In the genomic region with DNA sequence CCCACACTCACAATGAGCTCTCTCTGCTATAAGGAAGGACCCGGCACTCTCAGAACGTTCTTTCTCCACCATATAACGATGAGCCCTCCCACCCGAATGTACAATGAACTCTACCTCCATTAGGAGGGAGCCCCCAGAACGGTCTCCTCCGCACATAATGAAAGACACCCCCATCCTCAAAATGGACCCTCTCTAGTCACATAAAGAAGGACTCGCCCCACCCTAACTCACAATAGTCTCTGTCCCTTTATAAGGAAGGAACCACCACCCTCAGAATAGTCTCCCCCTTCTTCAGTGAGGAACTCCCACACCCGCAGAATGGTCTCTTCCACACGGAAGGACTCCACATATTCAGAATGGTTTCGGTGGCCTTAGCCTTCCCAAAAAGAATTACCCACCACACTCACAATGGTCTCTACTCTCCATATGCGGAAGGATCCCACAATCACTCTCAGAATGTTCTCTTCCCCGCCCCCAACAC, we compare ENCODE assay signal across 6 cellular contexts. TPM values are rescaled to one million over a fixed set of nuclear protein-coding genes. Genes with fewer than 3 reads are reported as not detected.
DNase-seq lines count a peak whose midpoint lies in the region; ATAC-seq lines count a peak whose summit lies in the region.

No MANE protein-coding gene starts in this region.

- DNase-seq in amniotic epithelial cell (ENCODE audit: low read depth) (peak; percentile 44), myocyte (ENCODE audit: low read depth) (peak; percentile 42), GM19240 (ENCODE audit: insufficient read length, low spot score) (no peak), activated gamma-delta T cell treated with Interleukin-2 at 50 U/mL for 16 hours (no peak), UCSD-AML1 (lab: John Stamatoyannopoulos, UW; ENCODE audit: unreplicated experiment) (no peak)

- peak; percentile 5 for ATAC-seq in HG03045 (IDR thresholded peaks at IDR 0.05; ENCODE audit: unreplicated experiment)

RNA-seq across cellular contexts. Expression of a gene that starts 0.5 kb away (rescaled TPM):
- 18.2 and 24.4 TPM in 2 replicates for total RNA-seq in myocyte
- polyA plus RNA-seq in myocyte (2012), result 39.0 TPM

RNA-seq across cellular contexts. Expression of a gene that starts 7.9 kb away (rescaled TPM):
- total RNA-seq in myocyte, result 4.6 and 6.2 TPM in 2 replicates
- 5.3 TPM for polyA plus RNA-seq in myocyte (2012)

RNA-seq across cellular contexts. Expression of a gene that starts 13.2 kb away (rescaled TPM):
- 37.6 and 44.7 TPM in 2 replicates for total RNA-seq in myocyte
- polyA plus RNA-seq in myocyte (2012), result 79.0 TPM

RNA-seq across cellular contexts. Expression of a gene that starts 13.4 kb away (rescaled TPM):
- 52.4 and 64.3 TPM in 2 replicates for total RNA-seq in myocyte
- 70.4 TPM for polyA plus RNA-seq in myocyte (2012)

RNA-seq across cellular contexts. Expression of a gene that starts 46.4 kb away (rescaled TPM):
- 27.0 and 27.9 TPM in 2 replicates for total RNA-seq in myocyte
- 53.1 TPM for polyA plus RNA-seq in myocyte (2012)

Comparison
In these comparisons a context has a peak if more than half of its experiments do, and no peak if none do; other contexts are left out.
1. DNase-seq: peak in amniotic epithelial cell (single experiment) and myocyte (single experiment); none in GM19240 (single experiment), activated gamma-delta T cell treated with Interleukin-2 at 50 U/mL for 16 hours (single experiment) and UCSD-AML1 (single experiment).